In the genomic region with DNA sequence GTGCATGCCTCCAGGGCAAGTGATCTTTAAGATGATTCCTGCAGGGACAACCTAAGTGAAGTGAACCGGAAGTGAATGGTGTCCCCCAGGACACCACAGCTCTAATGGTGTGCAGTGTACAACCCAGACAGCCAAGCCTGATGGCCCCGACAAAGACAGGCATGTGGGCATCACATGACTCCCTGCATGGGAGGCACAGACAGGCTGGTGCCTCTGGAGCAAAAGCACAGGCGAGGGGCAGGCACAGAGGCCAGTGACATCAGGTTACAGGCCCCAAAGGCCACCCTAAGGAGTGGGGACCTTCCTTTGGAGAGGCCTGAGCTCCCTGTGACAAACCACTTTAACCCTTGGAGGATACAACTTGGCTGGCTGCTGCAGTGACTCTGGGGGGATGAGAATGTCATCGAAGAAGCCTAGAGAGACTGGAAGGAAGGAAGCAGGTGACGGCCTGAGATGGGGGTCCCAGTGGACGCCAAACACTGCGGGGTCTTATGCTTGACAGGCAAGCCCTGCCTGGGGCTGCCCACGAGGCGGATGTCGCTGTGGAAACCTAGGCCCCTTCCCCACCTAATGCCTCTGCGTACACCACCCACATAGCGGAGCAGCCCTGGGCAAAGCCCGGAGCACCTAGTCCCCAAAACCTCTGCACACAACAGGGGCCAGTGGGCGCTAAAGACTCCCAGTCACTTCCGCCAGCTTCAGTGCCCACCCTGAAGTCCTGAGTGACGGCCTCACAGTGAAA, we compare ENCODE assay signal across 20 cellular contexts. TPM values are rescaled to one million over a fixed set of nuclear protein-coding genes. Genes with fewer than 3 reads are reported as not detected.
DNase-seq lines count a peak whose midpoint lies in the region; ATAC-seq, FAIRE-seq and TF ChIP-seq lines count a peak whose summit lies in the region.
"Had no signal": no experiment of that assay in that cellular context is flagged by ENCODE, and none has a peak within 500 bp of the region (broad histone marks: within the 10 kb centered on the region; RNA-seq: fewer than 3 reads in every experiment).

No MANE protein-coding gene starts in this region.

- H3K9me3 Mint-ChIP-seq in CD4-positive, CD25-positive, alpha-beta regulatory T cell: no peaks in the 10 kb centered on the region
- no peaks in the 10 kb centered on the region for H3K9me3 Mint-ChIP-seq in astrocyte (ENCODE audit: unreplicated experiment)
- H3K9me3 Mint-ChIP-seq: neural progenitor cell had no signal

- H4K12ac ChIP-seq in trophoblast cell (ENCODE audit: low read depth, low read length): peak overlapping the region; percentile 3

- no peak overlapping the region for H3K4me3 Mint-ChIP-seq in CD4-positive, CD25-positive, alpha-beta regulatory T cell
- peak overlapping the region; percentile 40 for H3K4me3 Mint-ChIP-seq in astrocyte (ENCODE audit: unreplicated experiment)
- H3K4me3 Mint-ChIP-seq: neural progenitor cell had no signal

- H3K4ac ChIP-seq in trophoblast cell (ENCODE audit: low read depth, low read length): no peak overlapping the region

- no peak for DNase-seq in CD4-positive, CD25-positive, alpha-beta regulatory T cell
- DNase-seq in astrocyte (ENCODE audit: low read depth): no peak
- no peak for DNase-seq in heart left ventricle
- DNase-seq in trophoblast cell: no peak
- no peak for DNase-seq in dermis blood vessel endothelial cell
- DNase-seq in activated naive CD4-positive, alpha-beta T cell (lab: John Stamatoyannopoulos, UW): no peak
- DNase-seq in SK-N-DZ (ENCODE audit: low spot score): no peak
- DNase-seq: ACHN; activated CD4-positive, alpha-beta T cell treated with anti-CD3 and anti-CD28 coated beads for 48 hours; activated gamma-delta T cell treated with Interleukin-2 at 50 U/mL for 16 hours; adrenal gland; effector CD8-positive, alpha-beta T cell; left colon; NCI-H510A treated with DMSO at 0.1 percent for 48 hours; NK-92 treated with Interleukin-12 subunit alpha and Interleukin-12 subunit beta, amount 100 ng/mL, for 24 hours had no signal

- H3K4me1 Mint-ChIP-seq in CD4-positive, CD25-positive, alpha-beta regulatory T cell: peaks cover 0 to 3% (median 1%) of the 10 kb centered on the region in 4 donors
- H3K4me1 Mint-ChIP-seq in astrocyte (ENCODE audit: low read depth, unreplicated experiment): no peaks in the 10 kb centered on the region
- H3K4me1 Mint-ChIP-seq: neural progenitor cell had no signal

- H3K9ac ChIP-seq in astrocyte (ENCODE audit: low read length) (no peak overlapping the region), trophoblast cell (ENCODE audit: low read length) (no peak overlapping the region)
- H3K9ac ChIP-seq: neural progenitor cell had no signal

- H3K18ac ChIP-seq in trophoblast cell (ENCODE audit: low read length): no peak overlapping the region

- no peaks in the 10 kb centered on the region for H3K79me1 ChIP-seq in trophoblast cell (ENCODE audit: low read length)

- FAIRE-seq in astrocyte (lab: Jason Lieb, UNC): no peak
- FAIRE-seq: HepG2, TTC549 had no signal

- no peak for TF ChIP-seq POLR2A in heart left ventricle (IDR thresholded peaks at IDR 0.05)

- no peaks in the 10 kb centered on the region for H3K27me3 Mint-ChIP-seq in CD4-positive, CD25-positive, alpha-beta regulatory T cell
- H3K27me3 Mint-ChIP-seq in astrocyte (ENCODE audit: low read depth, unreplicated experiment): no peaks in the 10 kb centered on the region

- peaks cover 34% of the 10 kb centered on the region for H3K36me3 ChIP-seq in CD4-positive, CD25-positive, alpha-beta regulatory T cell (ENCODE audit: control insufficient read depth, insufficient read depth, low read length)
- H3K36me3 ChIP-seq in astrocyte (ENCODE audit: insufficient read depth, low read length) (peaks cover 14% of the 10 kb centered on the region), heart left ventricle (peaks cover 0 to 76% (median 47%) of the 10 kb centered on the region in 9 donors), trophoblast cell (ENCODE audit: control insufficient read depth in 1 of 2, insufficient read depth in 2 of 2, low read length in 2 of 2) (peaks cover 52 to 58% of the 10 kb centered on the region in 2 experiments)
- H3K36me3 ChIP-seq: neural progenitor cell had no signal

- TF ChIP-seq CTCF in astrocyte (IDR thresholded peaks at IDR 0.05; ENCODE audit: insufficient read depth, low read depth, low read length) (no peak), heart left ventricle (IDR thresholded peaks at IDR 0.05) (no peak)

- WGBS in heart left ventricle, 4 donors: 78 to 85% (median 83%) methylated on average over 14 to 16 of the region's 16 CpGs
- WGBS in trophoblast cell (ENCODE audit: extremely low coverage, insufficient coverage, insufficient read length): no CpG with 5 or more reads among the region's 16 CpGs

- H2AFZ ChIP-seq in astrocyte (ENCODE audit: low read depth, low read length) (no peak overlapping the region), trophoblast cell (ENCODE audit: insufficient read depth, low read length, poor library complexity) (no peak overlapping the region)
- H2AFZ ChIP-seq: neural progenitor cell had no signal

- no peak overlapping the region for H3K4me3 ChIP-seq in CD4-positive, CD25-positive, alpha-beta regulatory T cell (ENCODE audit: low read depth, low read length)
- H3K4me3 ChIP-seq in astrocyte (ENCODE audit: insufficient read depth, low read depth, low read length) (no peak overlapping the region), heart left ventricle (no peak overlapping the region), trophoblast cell (ENCODE audit: low read depth, low read length) (no peak overlapping the region)
- H3K4me3 ChIP-seq: adrenal gland, neural progenitor cell had no signal

- H3K23ac ChIP-seq in trophoblast cell (ENCODE audit: low read length): no peak overlapping the region

- no peak overlapping the region for H3K14ac ChIP-seq in trophoblast cell (ENCODE audit: low read length)

- peaks cover 76% of the 10 kb centered on the region for H4K20me1 ChIP-seq in astrocyte (ENCODE audit: insufficient read depth, low read length)

- no peaks in the 10 kb centered on the region for H3K27me3 ChIP-seq in CD4-positive, CD25-positive, alpha-beta regulatory T cell (ENCODE audit: control insufficient read depth, insufficient read depth, low read length)
- no peaks in the 10 kb centered on the region for H3K27me3 ChIP-seq in astrocyte (ENCODE audit: insufficient read depth, low read length)
- no peaks in the 10 kb centered on the region for H3K27me3 ChIP-seq in heart left ventricle
- no peaks in the 10 kb centered on the region for H3K27me3 ChIP-seq in trophoblast cell (ENCODE audit: insufficient read depth, low read length)
- H3K27me3 ChIP-seq: adrenal gland, neural progenitor cell had no signal

- H3K27ac ChIP-seq in CD4-positive, CD25-positive, alpha-beta regulatory T cell (ENCODE audit: insufficient read depth, low read length, poor library complexity, severe bottlenecking): no peak overlapping the region
- H3K27ac ChIP-seq in astrocyte (ENCODE audit: low read depth, low read length) (no peak overlapping the region), heart left ventricle (peak overlapping the region in 10 of 12 donors; percentile 22 to 81 (median 64)), trophoblast cell (ENCODE audit: low read depth, low read length) (no peak overlapping the region)
- H3K27ac ChIP-seq: neural progenitor cell had no signal

- no peak overlapping the region for H2BK120ac ChIP-seq in trophoblast cell (ENCODE audit: insufficient read depth, low read length, poor library complexity)

- no peaks in the 10 kb centered on the region for H3K4me1 ChIP-seq in CD4-positive, CD25-positive, alpha-beta regulatory T cell (ENCODE audit: control insufficient read depth, insufficient read depth, low read length, poor library complexity, severe bottlenecking)
- H3K4me1 ChIP-seq in astrocyte (ENCODE audit: insufficient read depth, low read length): no peaks in the 10 kb centered on the region
- peaks cover 0 to 33% (median 10%) of the 10 kb centered on the region in 12 donors for H3K4me1 ChIP-seq in heart left ventricle
- no peaks in the 10 kb centered on the region for H3K4me1 ChIP-seq in trophoblast cell (ENCODE audit: control insufficient read depth in 1 of 2, insufficient read depth in 2 of 2, low read length in 2 of 2)
- H3K4me1 ChIP-seq: neural progenitor cell had no signal

- peaks cover 12% of the 10 kb centered on the region for H3K36me3 Mint-ChIP-seq in CD4-positive, CD25-positive, alpha-beta regulatory T cell
- peaks cover 19% of the 10 kb centered on the region for H3K36me3 Mint-ChIP-seq in astrocyte (ENCODE audit: low read depth, unreplicated experiment)

- H2BK12ac ChIP-seq in trophoblast cell (ENCODE audit: low read length): no peak overlapping the region

- no peak for ATAC-seq in CD4-positive, CD25-positive, alpha-beta regulatory T cell (ENCODE audit: low read depth in 2 of 2)
- peak; percentile 3 to 40 (median 13) for ATAC-seq in heart left ventricle
- ATAC-seq in GM19351 (IDR thresholded peaks at IDR 0.05; ENCODE audit: unreplicated experiment): no peak
- ATAC-seq: HepG2 had no signal

- H3K27ac Mint-ChIP-seq in CD4-positive, CD25-positive, alpha-beta regulatory T cell: peak overlapping the region in 2 of 3 donors; percentile 31 to 60
- H3K27ac Mint-ChIP-seq in astrocyte (ENCODE audit: unreplicated experiment): no peak overlapping the region
- H3K27ac Mint-ChIP-seq: neural progenitor cell had no signal

- intact Hi-C loops in heart left ventricle (cut with DNase I): loop anchor here in 3 of 10 donors (2.0 to 10.0 kb wide), 3 partner anchors 129 to 607 kb away; no protein-coding TSS in a partner anchor

- peaks cover 46% of the 10 kb centered on the region for H3K79me2 ChIP-seq in astrocyte (ENCODE audit: insufficient read depth, low read length)
- H3K79me2 ChIP-seq in trophoblast cell (ENCODE audit: control insufficient read depth, insufficient read depth, low read length, poor library complexity): no peaks in the 10 kb centered on the region

- no peak overlapping the region for H2BK5ac ChIP-seq in trophoblast cell (ENCODE audit: low read depth, low read length, poor library complexity)

- no peak overlapping the region for H4K8ac ChIP-seq in trophoblast cell (ENCODE audit: low read depth, low read length)

- H3K4me2 ChIP-seq in astrocyte (ENCODE audit: low read length): no peak overlapping the region
- H3K4me2 ChIP-seq in trophoblast cell (ENCODE audit: low read length): no peak overlapping the region
- H3K4me2 ChIP-seq: neural progenitor cell had no signal

- no peak overlapping the region for H2AK5ac ChIP-seq in trophoblast cell (ENCODE audit: low read length)

- no peak overlapping the region for H4K91ac ChIP-seq in trophoblast cell (ENCODE audit: low read depth, low read length)

- no peaks in the 10 kb centered on the region for H3K9me3 ChIP-seq in CD4-positive, CD25-positive, alpha-beta regulatory T cell (ENCODE audit: control insufficient read depth in 2 of 2, low read length in 2 of 2)
- no peaks in the 10 kb centered on the region for H3K9me3 ChIP-seq in astrocyte (ENCODE audit: insufficient read depth, low read depth, low read length)
- H3K9me3 ChIP-seq in heart left ventricle: no peaks in the 10 kb centered on the region
- no peaks in the 10 kb centered on the region for H3K9me3 ChIP-seq in trophoblast cell (ENCODE audit: insufficient read depth, low read depth, low read length)
- H3K9me3 ChIP-seq: adrenal gland had no signal

RNA-seq across cellular contexts. Expression of a gene that starts 12.4 kb away (rescaled TPM):
- total RNA-seq in CD4-positive, CD25-positive, alpha-beta regulatory T cell: 15.2 TPM
- 10 to 100 TPM; 12.1 to 21.3 (median 16.9) TPM for polyA plus RNA-seq in CD4-positive, CD25-positive, alpha-beta regulatory T cell
- 44.5 and 50.9 TPM in 2 replicates for total RNA-seq in astrocyte
- 10 to 100 TPM; 12.2 to 27.4 (median 18.3) TPM for total RNA-seq in heart left ventricle
- 10 to 100 TPM; 20.2 to 31.2 TPM for polyA plus RNA-seq in heart left ventricle
- polyA plus RNA-seq in trophoblast cell (2013): 18.5 and 20.5 TPM in 2 replicates
- total RNA-seq in dermis blood vessel endothelial cell: 11.7 and 20.3 TPM in 2 replicates
- polyA plus RNA-seq in SK-N-DZ (2014; cell fraction: cytosol; rRNA removed): 30.7 and 33.7 TPM in 2 replicates
- 20.4 and 33.4 TPM in 2 replicates for polyA plus RNA-seq in SK-N-DZ (2014; cell fraction: nucleus; rRNA removed)

RNA-seq across cellular contexts. Expression of a gene that starts 28.9 kb away (rescaled TPM):
- total RNA-seq in CD4-positive, CD25-positive, alpha-beta regulatory T cell: not detected
- not detected for polyA plus RNA-seq in CD4-positive, CD25-positive, alpha-beta regulatory T cell
- total RNA-seq in astrocyte (10.3 and 11.4 TPM in 2 replicates), heart left ventricle (100 to 1,000 TPM in 8 of 9 donors, 10 to 100 TPM in 1; 94.1 to 564 (median 266) TPM), dermis blood vessel endothelial cell (not detected in 2 replicates)
- polyA plus RNA-seq in heart left ventricle: 100 to 1,000 TPM; 300 to 463 TPM
- polyA plus RNA-seq in trophoblast cell (2013): 3.1 TPM in 2 replicates
- polyA plus RNA-seq in SK-N-DZ (2014; cell fraction: cytosol; rRNA removed): 2.9 TPM in 2 replicates
- 2.4 and 3.1 TPM in 2 replicates for polyA plus RNA-seq in SK-N-DZ (2014; cell fraction: nucleus; rRNA removed)
- total RNA-seq: mononuclear cell had no signal

RNA-seq across cellular contexts. Expression of a gene that starts 57.7 kb away (rescaled TPM):
- 37.4 TPM for total RNA-seq in CD4-positive, CD25-positive, alpha-beta regulatory T cell
- polyA plus RNA-seq in CD4-positive, CD25-positive, alpha-beta regulatory T cell: 10 to 100 TPM; 41.8 to 56.0 (median 49.3) TPM
- total RNA-seq in astrocyte (39.4 and 42.3 TPM in 2 replicates), heart left ventricle (10 to 100 TPM; 10.8 to 26.4 (median 22.9) TPM), dermis blood vessel endothelial cell (2.3 and 3.6 TPM in 2 replicates)
- polyA plus RNA-seq in heart left ventricle: 10 to 100 TPM; 17.3 to 34.8 TPM
- polyA plus RNA-seq in trophoblast cell (2013): 30.4 and 33.0 TPM in 2 replicates
- polyA plus RNA-seq in SK-N-DZ (2014; cell fraction: cytosol; rRNA removed): 13.8 and 15.9 TPM in 2 replicates
- 32.8 and 41.7 TPM in 2 replicates for polyA plus RNA-seq in SK-N-DZ (2014; cell fraction: nucleus; rRNA removed)

Comparison
In these comparisons a context has a peak if more than half of its experiments do, and no peak if none do; other contexts are left out.
1. ATAC-seq: peak in heart left ventricle (4 of 4); none in CD4-positive, CD25-positive, alpha-beta regulatory T cell (0 of 2) and GM19351 (single experiment).
2. H3K27ac ChIP-seq: peak in heart left ventricle (10 of 12); none in CD4-positive, CD25-positive, alpha-beta regulatory T cell (single experiment), astrocyte (single experiment) and trophoblast cell (single experiment).
3. RNA of a gene that starts 28.9 kb away (total RNA-seq): 94.1 to 564 TPM in heart left ventricle and 10.3 to 11.4 TPM in astrocyte; not detected in CD4-positive, CD25-positive, alpha-beta regulatory T cell (single experiment) and not detected in dermis blood vessel endothelial cell; every median in the first group is over 10 times any median in the second.